Comparison of ENCODE assay signal across 7 cellular contexts in genomic region chr3:143339451-143339850, GRCh38.
"Had no signal": no experiment of that assay in that cellular context is flagged by ENCODE, and none has a peak within 500 bp of the region (broad histone marks: within the 10 kb centered on the region; RNA-seq: fewer than 3 reads in every experiment).

No MANE protein-coding gene starts in this region.

- H3K9me3 Mint-ChIP-seq: HFFc6 had no signal

- H3K4me1 ChIP-seq: HAP-1 had no signal

- H3K27ac Mint-ChIP-seq: HFFc6 had no signal

- DNase-seq: GOT3, H7, HFFc6, IMR-90 had no signal

- H3K4me3 Mint-ChIP-seq: HFFc6 had no signal

- H3K4me3 ChIP-seq: HAP-1, K562 had no signal

- H3K9me3 ChIP-seq: HAP-1 had no signal

- H3K36me3 ChIP-seq: HAP-1 had no signal

- ATAC-seq: HCT116, K562 had no signal
